Comparison of ENCODE assay signal across 1 cellular context in genomic region chr17:48954300-48954755, GRCh38.
TF ChIP-seq lines count a peak whose summit lies in the region.

No MANE protein-coding gene starts in this region.

TF ChIP-seq in K562, 482 proteins besides CTCF, POLR2A, EP300 and RAD21 (continued from another document and continues in another):
- TF ChIP-seq RERE (CRISPR knock-in tag; IDR thresholded peaks at IDR 0.05; ENCODE audit: borderline replicate concordance) (no peak), SPI1 (IDR thresholded peaks at IDR 0.05; ENCODE audit: borderline replicate concordance, low read depth, low read length) (peak; percentile 14; the same call in 1 of the 2 replicates), NEUROD1 (IDR thresholded peaks at IDR 0.05; ENCODE audit: borderline replicate concordance, low read depth, low read length, partially characterized antibody) (no peak), POLR2B (IDR thresholded peaks at IDR 0.05; ENCODE audit: low read depth, partially characterized antibody) (no peak), HMGXB4 (CRISPR knock-in tag; IDR thresholded peaks at IDR 0.05) (no peak), POU5F1 (IDR thresholded peaks at IDR 0.05; ENCODE audit: borderline replicate concordance, low read depth, low read length, partially characterized antibody) (no peak), DDX20 (tag; IDR thresholded peaks at IDR 0.05; ENCODE audit: low read depth) (no peak), KDM5B (IDR thresholded peaks at IDR 0.05; ENCODE audit: insufficient replicate concordance, low read depth, low read length) (no peak), HCFC1 (IDR thresholded peaks at IDR 0.05; ENCODE audit: low read depth, low read length) (0 out of 2 replicates have a peak, but pooled peaks have one; percentile 10), PRPF4 (IDR thresholded peaks at IDR 0.05; ENCODE audit: insufficient read depth, low read depth, low read length, poor library complexity, severe bottlenecking) (no peak), CBFA2T3 (IDR thresholded peaks at IDR 0.05) (no peak), CHCHD3 (CRISPR knock-in tag; IDR thresholded peaks at IDR 0.05) (no peak), POLR3G (IDR thresholded peaks at IDR 0.05; ENCODE audit: extremely low read depth, insufficient read length, insufficient replicate concordance) (no peak), TRIM28 (IDR thresholded peaks at IDR 0.05) (no peak), ZFX (CRISPR knock-in tag; IDR thresholded peaks at IDR 0.05) (no peak), PHB (CRISPR knock-in tag; IDR thresholded peaks at IDR 0.05) (no peak), ZNF124 (CRISPR knock-in tag; IDR thresholded peaks at IDR 0.05) (no peak), DEAF1 (CRISPR knock-in tag; IDR thresholded peaks at IDR 0.05) (peak; percentile 93), IRF9 (tag; IDR thresholded peaks at IDR 0.05) (no peak), BMI1 (IDR thresholded peaks at IDR 0.05; ENCODE audit: low read length) (no peak), U2AF1 (optimal IDR thresholded peaks at IDR 0.05; ENCODE audit: low read depth, low read length) (no peak), RHOXF2B (CRISPR knock-in tag; conservative IDR thresholded peaks at IDR 0.05) (no peak), ZNF253 (CRISPR knock-in tag; conservative IDR thresholded peaks at IDR 0.05) (no peak), ZNF282 (CRISPR knock-in tag; IDR thresholded peaks at IDR 0.05) (no peak), ETV1 (tag; conservative IDR thresholded peaks at IDR 0.05; ENCODE audit: low read depth) (0 out of 2 replicates have a peak, but pooled peaks have one; percentile 19), ZBTB43 (CRISPR knock-in tag; IDR thresholded peaks at IDR 0.05) (no peak), GATAD2B (IDR thresholded peaks at IDR 0.05; ENCODE audit: borderline replicate concordance) (no peak), ZSCAN29 (IDR thresholded peaks at IDR 0.05) (no peak), CEBPZ (IDR thresholded peaks at IDR 0.05; ENCODE audit: borderline replicate concordance, low read depth, low read length) (no peak), NFRKB (IDR thresholded peaks at IDR 0.05; ENCODE audit: low read depth) (no peak), SRSF1 (IDR thresholded peaks at IDR 0.05; ENCODE audit: low read depth, low read length) (no peak), ESRRA (IDR thresholded peaks at IDR 0.05; ENCODE audit: borderline replicate concordance, low read depth) (peak; percentile 38; the same call in 1 of the 2 replicates), RBM15 (IDR thresholded peaks at IDR 0.05; ENCODE audit: insufficient read depth, low read length) (no peak), TAF9B (IDR thresholded peaks at IDR 0.05; ENCODE audit: partially characterized antibody) (no peak), CC2D1A (IDR thresholded peaks at IDR 0.05) (peak; percentile 87), U2AF2 (optimal IDR thresholded peaks at IDR 0.05; ENCODE audit: low read depth, low read length) (no peak), ZBTB12 (CRISPR knock-in tag; IDR thresholded peaks at IDR 0.05) (no peak), MCM2 (IDR thresholded peaks at IDR 0.05; ENCODE audit: low read depth) (no peak), MEF2D (tag; conservative IDR thresholded peaks at IDR 0.05; ENCODE audit: low read depth) (0 out of 2 replicates have a peak, but pooled peaks have one; percentile 43), ZFPM2 (CRISPR knock-in tag; IDR thresholded peaks at IDR 0.05) (no peak), ZNF239 (CRISPR knock-in tag; IDR thresholded peaks at IDR 0.05) (no peak), HMG20A (CRISPR knock-in tag; conservative IDR thresholded peaks at IDR 0.05) (no peak), ARNT (IDR thresholded peaks at IDR 0.05) (0 out of 4 replicates have a peak, but pooled peaks of 1 of the 2 experiments have one; percentile 40), PHF20 (IDR thresholded peaks at IDR 0.05; ENCODE audit: partially characterized antibody) (no peak), THRA (IDR thresholded peaks at IDR 0.05) (no peak), GABPA (tag; conservative IDR thresholded peaks at IDR 0.05; ENCODE audit: low read depth) (no peak), RBM39 (optimal IDR thresholded peaks at IDR 0.05; ENCODE audit: low read depth, low read length) (no peak), ARID3A (IDR thresholded peaks at IDR 0.05; ENCODE audit: borderline replicate concordance, low read depth, low read length) (no peak), ADNP (tag; IDR thresholded peaks at IDR 0.05) (no peak)
